ENCODE assay signal across 9 cellular contexts in genomic region chr1:163202833-163203451, GRCh38. TPM values are rescaled to one million over a fixed set of nuclear protein-coding genes. Genes with fewer than 3 reads are reported as not detected.
DNase-seq lines count a peak whose midpoint lies in the region; ATAC-seq and TF ChIP-seq lines count a peak whose summit lies in the region.
"Had no signal": no experiment of that assay in that cellular context is flagged by ENCODE, and none has a peak within 500 bp of the region (broad histone marks: within the 10 kb centered on the region; RNA-seq: fewer than 3 reads in every experiment).

RGS5 (minus strand) TSS chr1:163202916; CDS start chr1:163202835, 81 bp downstream.

- TF ChIP-seq EP300 in gastroesophageal sphincter (IDR thresholded peaks at IDR 0.05), result no peak

- H3K9me3 Mint-ChIP-seq in activated T-helper 17 cell treated with anti-CD3 and anti-CD28 coated beads, Interleukin-2, amount 50 U/mL, for 72 hours, result no peaks in the 10 kb centered on the region

- H3K27ac Mint-ChIP-seq in activated T-helper 17 cell treated with anti-CD3 and anti-CD28 coated beads, Interleukin-2, amount 50 U/mL, for 72 hours, result no peak within 1 kb of the TSS

- whole genome bisulfite sequencing in gastroesophageal sphincter (ENCODE audit: low coverage in 1 of 2), 2 donors, result 15 to 33% methylated on average over 1 to 2 of the region's 4 CpGs

- no peaks in the 10 kb centered on the region for H3K27me3 Mint-ChIP-seq in activated T-helper 17 cell treated with anti-CD3 and anti-CD28 coated beads, Interleukin-2, amount 50 U/mL, for 72 hours

- H3K27me3 ChIP-seq in gastroesophageal sphincter (no peaks in the 10 kb centered on the region), muscle layer of duodenum (ENCODE audit: low read depth, low read length) (no peaks in the 10 kb centered on the region)

- H3K27ac ChIP-seq in gastroesophageal sphincter (peak within 1 kb of the TSS; percentile 1 to 74 (median 49)), muscle layer of duodenum (ENCODE audit: low read length) (peak within 1 kb of the TSS; percentile 74)

- peak; percentile 78 for ATAC-seq in gastroesophageal sphincter
- no peak for ATAC-seq in activated T-helper 17 cell treated with anti-CD3 and anti-CD28 coated beads, Interleukin-2, amount 50 U/mL, for 72 hours (replicated peaks)
- no peak for ATAC-seq in HG02981 (IDR thresholded peaks at IDR 0.05; ENCODE audit: unreplicated experiment)

- no peaks in the 10 kb centered on the region for H3K36me3 ChIP-seq in gastroesophageal sphincter
- no peaks in the 10 kb centered on the region for H3K36me3 ChIP-seq in muscle layer of duodenum (ENCODE audit: control insufficient read depth in 1 of 2, insufficient read depth in 2 of 2, low read length in 2 of 2)

- H3K4me1 ChIP-seq in gastroesophageal sphincter (peaks cover 0 to 19% (median 0%) of the 10 kb centered on the region in 3 donors), muscle layer of duodenum (ENCODE audit: control insufficient read depth in 1 of 2, insufficient read depth in 2 of 2, low read length in 2 of 2) (peaks cover 0 to 4% of the 10 kb centered on the region in 2 donors)

- no peak within 1 kb of the TSS for H3K4me3 Mint-ChIP-seq in activated T-helper 17 cell treated with anti-CD3 and anti-CD28 coated beads, Interleukin-2, amount 50 U/mL, for 72 hours

- DNase-seq in RPMI7951 (ENCODE audit: low read depth) (peak; percentile 7), ureter (ENCODE audit: low spot score) (no peak), NCI-H146 treated with DMSO at 0.1 percent for 48 hours (lab: John Stamatoyannopoulos, UW; ENCODE audit: unreplicated experiment) (no peak), NCI-H128 (lab: John Stamatoyannopoulos, UW; ENCODE audit: unreplicated experiment) (no peak)
- DNase-seq: stimulated activated CD4-positive, alpha-beta T cell treated with anti-CD3 and anti-CD28 coated beads, Interleukin-4, amount 100 ng/mL, for 4 hours had no signal

- TF ChIP-seq POLR2A in gastroesophageal sphincter (IDR thresholded peaks at IDR 0.05), result peak in 1 of 2 donors; percentile 16

- H3K36me3 Mint-ChIP-seq in activated T-helper 17 cell treated with anti-CD3 and anti-CD28 coated beads, Interleukin-2, amount 50 U/mL, for 72 hours (ENCODE audit: low read depth), result no peaks in the 10 kb centered on the region

- H3K4me3 ChIP-seq in gastroesophageal sphincter (peak within 1 kb of the TSS; percentile 33 to 44), muscle layer of duodenum (ENCODE audit: low read depth in 1 of 2, low read length in 2 of 2) (peak within 1 kb of the TSS; percentile 56 to 68)

- H3K9me3 ChIP-seq in gastroesophageal sphincter, result no peaks in the 10 kb centered on the region
- no peaks in the 10 kb centered on the region for H3K9me3 ChIP-seq in muscle layer of duodenum (ENCODE audit: control insufficient read depth in 1 of 2, low read length in 2 of 2)

- H3K4me1 Mint-ChIP-seq in activated T-helper 17 cell treated with anti-CD3 and anti-CD28 coated beads, Interleukin-2, amount 50 U/mL, for 72 hours, result no peaks in the 10 kb centered on the region

- TF ChIP-seq CTCF in gastroesophageal sphincter (IDR thresholded peaks at IDR 0.05), result no peak

RNA-seq across cellular contexts. Expression of gene RGS5, which starts in this region (rescaled TPM):
- 2.4 and 3.9 TPM in 2 replicates for total RNA-seq in RPMI7951 (2014; rRNA removed; shearing (Covaris generic))
- total RNA-seq in gastroesophageal sphincter (100 to 1,000 TPM; 267 to 427 (median 386) TPM), ureter (80.9 TPM)
- total RNA-seq in activated T-helper 17 cell treated with anti-CD3 and anti-CD28 coated beads, Interleukin-2, amount 50 U/mL, for 72 hours, result 1 to 10 TPM; 1.1 to 1.6 TPM

Comparison
In these comparisons a context has a peak if more than half of its experiments do, and no peak if none do; other contexts are left out.
1. RNA of gene RGS5 (total RNA-seq): 267 to 427 TPM in gastroesophageal sphincter and 80.9 TPM in ureter (single experiment); 2.4 to 3.9 TPM in RPMI7951 and 1.1 to 1.6 TPM in activated T-helper 17 cell treated with anti-CD3 and anti-CD28 coated beads, Interleukin-2, amount 50 U/mL, for 72 hours; every median in the first group is over 10 times any median in the second.